8 cellular contexts compared by ENCODE assay signal in genomic region chr10:71268247-71268691, GRCh38. TPM values are rescaled to one million over a fixed set of nuclear protein-coding genes. Genes with fewer than 3 reads are reported as not detected.
DNase-seq lines count a peak whose midpoint lies in the region; ATAC-seq and TF ChIP-seq lines count a peak whose summit lies in the region.

No MANE protein-coding gene starts in this region.

- 0 out of 2 replicates have a peak overlapping the region, but pooled peaks have one; percentile 80 for H3K27ac ChIP-seq in BLaER1

- TF ChIP-seq POLR2A in NB4 (IDR thresholded peaks at IDR 0.05; ENCODE audit: extremely low read depth, insufficient read length): no peak

- H3K4me1 ChIP-seq in BLaER1: peaks cover 75% of the 10 kb centered on the region

- H3K27me3 Mint-ChIP-seq in endothelial cell (ENCODE audit: unreplicated experiment): peaks cover 28% of the 10 kb centered on the region

- H3K27ac Mint-ChIP-seq in endothelial cell (ENCODE audit: unreplicated experiment): no peak overlapping the region

- TF ChIP-seq CTCF in NB4 (IDR thresholded peaks at IDR 0.05; ENCODE audit: low read depth, low read length): peak; percentile 21
- peak; percentile 35 for TF ChIP-seq CTCF in endothelial cell (IDR thresholded peaks at IDR 0.05; ENCODE audit: unreplicated experiment)

- peak overlapping the region; percentile 68 for H3K4me3 Mint-ChIP-seq in endothelial cell (ENCODE audit: unreplicated experiment)

- H3K4me3 ChIP-seq in BLaER1 (no peak overlapping the region), NB4 (ENCODE audit: low read depth, low read length) (no peak overlapping the region)

- no peak overlapping the region for H3K9ac ChIP-seq in BLaER1

- no peak overlapping the region for H3K4me2 ChIP-seq in BLaER1

- no peaks in the 10 kb centered on the region for H3K36me3 ChIP-seq in BLaER1

- peaks cover 22% of the 10 kb centered on the region for H3K36me3 Mint-ChIP-seq in endothelial cell (ENCODE audit: low read depth, unreplicated experiment)

- no peaks in the 10 kb centered on the region for H3K9me3 ChIP-seq in BLaER1

- ATAC-seq in GM19395 (IDR thresholded peaks at IDR 0.05; ENCODE audit: unreplicated experiment): no peak

- no peaks in the 10 kb centered on the region for H3K27me3 ChIP-seq in BLaER1

- DNase-seq in NB4 (ENCODE audit: low read depth) (no peak), endothelial cell (ENCODE audit: low spot score) (no peak), midbrain (lab: John Stamatoyannopoulos, UW) (peak; percentile 59), amniotic stem cell (lab: John Stamatoyannopoulos, UW) (no peak), SW480 (ENCODE audit: low spot score) (no peak)
- no peak for DNase-seq in activated naive CD4-positive, alpha-beta T cell treated with anti-CD3 and anti-CD28 coated beads, Interleukin-2, amount 50 U/mL, for 16 hours

- peaks cover 79% of the 10 kb centered on the region for H3K4me1 Mint-ChIP-seq in endothelial cell (ENCODE audit: unreplicated experiment)

- no peaks in the 10 kb centered on the region for H4K20me1 ChIP-seq in BLaER1

- no peaks in the 10 kb centered on the region for H3K9me3 Mint-ChIP-seq in endothelial cell (ENCODE audit: unreplicated experiment)

RNA-seq across cellular contexts. Expression of gene SLC29A3, which starts 50.8 kb away (rescaled TPM):
- total RNA-seq in endothelial cell (ENCODE audit: unreplicated experiment): 11.7 TPM

RNA-seq across cellular contexts. Expression of gene UNC5B, which starts 55.9 kb away (rescaled TPM):
- total RNA-seq in endothelial cell (ENCODE audit: unreplicated experiment): 231 TPM
